20 cellular contexts compared by ENCODE assay signal in genomic region chr21:42279888-42280287, GRCh38. TPM values are rescaled to one million over a fixed set of nuclear protein-coding genes. Genes with fewer than 3 reads are reported as not detected.
A peak's percentile ranks its signal among the peaks of the same experiment; 100 is the strongest.
DNase-seq lines count a peak whose midpoint lies in the region; ATAC-seq, FAIRE-seq and TF ChIP-seq lines count a peak whose summit lies in the region.
"Had no signal": no experiment of that assay in that cellular context is flagged by ENCODE, and none has a peak within 500 bp of the region (broad histone marks: within the 10 kb centered on the region; RNA-seq: fewer than 3 reads in every experiment).

No MANE protein-coding gene starts in this region.

- H3K36me3 ChIP-seq in BLaER1 (peaks cover 77% of the 10 kb centered on the region), SJSA1 (peaks cover 6% of the 10 kb centered on the region; the same call in 1 of the 2 replicates), right atrium auricular region (no peaks in the 10 kb centered on the region)

- H3K27ac ChIP-seq in BLaER1, result no peak overlapping the region
- H3K27ac ChIP-seq in SJSA1, result peak overlapping the region; percentile 60
- no peak overlapping the region for H3K27ac ChIP-seq in right atrium auricular region
- H3K27ac ChIP-seq: 22Rv1, A549 had no signal

- FAIRE-seq in urothelium cell line (lab: Jason Lieb, UNC) (peak; percentile 17), frontal cortex (lab: Jason Lieb, UNC) (no peak)
- FAIRE-seq: A549, D721Med, GM12892, GM18507, HepG2 had no signal

- peak overlapping the region; percentile 68 for H3K4me2 ChIP-seq in BLaER1
- H3K4me2 ChIP-seq: A549 had no signal

- intact Hi-C loops in left colon (cut with DNase I, micrococcal nuclease), result no loop called here

- H3K9ac ChIP-seq in BLaER1, result no peak overlapping the region

- TF ChIP-seq CTCF in right atrium auricular region (IDR thresholded peaks at IDR 0.05), result no peak

- peak; percentile 9 for ATAC-seq in left colon
- ATAC-seq: A549 had no signal

- H3K4me3 ChIP-seq in BLaER1, result no peak overlapping the region
- H3K4me3 ChIP-seq in SJSA1, result no peak overlapping the region
- no peak overlapping the region for H3K4me3 ChIP-seq in right atrium auricular region
- H3K4me3 ChIP-seq: A549 had no signal

- peaks cover 66% of the 10 kb centered on the region for H4K20me1 ChIP-seq in BLaER1

- DNase-seq in SJSA1 (ENCODE audit: low read depth in 1 of 2, low spot score in 2 of 2) (peak; percentile 85 to 89), left colon (no peak), urothelium cell line (ENCODE audit: low spot score) (no peak), frontal cortex (ENCODE audit: low spot score in 2 of 2) (no peak), right atrium auricular region (ENCODE audit: low spot score) (no peak), hypothalamus (lab: John Stamatoyannopoulos, UW) (no peak)
- DNase-seq: AML-193; CD8-positive, alpha-beta memory T cell; COR-L47; GDM1; GOT3; H9; KBM-7 had no signal

- no peaks in the 10 kb centered on the region for H3K9me3 ChIP-seq in BLaER1
- H3K9me3 ChIP-seq in SJSA1 (replicated peaks), result no peaks in the 10 kb centered on the region
- H3K9me3 ChIP-seq in right atrium auricular region, result no peaks in the 10 kb centered on the region
- H3K9me3 ChIP-seq: A549 had no signal

- H3K27me3 ChIP-seq in BLaER1 (no peaks in the 10 kb centered on the region), SJSA1 (replicated peaks) (no peaks in the 10 kb centered on the region), right atrium auricular region (no peaks in the 10 kb centered on the region)

- H3K4me1 ChIP-seq in BLaER1, result peaks cover 86% of the 10 kb centered on the region
- H3K4me1 ChIP-seq in SJSA1 (replicated peaks), result peaks cover 53% of the 10 kb centered on the region
- H3K4me1 ChIP-seq in right atrium auricular region, result no peaks in the 10 kb centered on the region
- H3K4me1 ChIP-seq: A549 had no signal

RNA-seq across cellular contexts. Expression of gene TFF3, which starts 35.3 kb away (rescaled TPM):
- total RNA-seq in SJSA1 (2014; rRNA removed; shearing (Covaris generic)), result not detected in 2 replicates
- total RNA-seq in left colon (1,000 to 10,000 TPM; 3,156 to 4,796 TPM), frontal cortex (not detected), right atrium auricular region (1 to 10 TPM; 5.0 TPM)
- total RNA-seq: CD8-positive, alpha-beta memory T cell had no signal

Comparison
In these comparisons a context has a peak if more than half of its experiments do, and no peak if none do; other contexts are left out.
1. DNase-seq: peak in SJSA1 (2 of 2); none in left colon (0 of 2), urothelium cell line (single experiment), frontal cortex (0 of 2), right atrium auricular region (single experiment) and hypothalamus (0 of 51).
2. RNA of gene TFF3, which starts 35.3 kb away (total RNA-seq): 3,156 to 4,796 TPM in left colon; 5.0 TPM in right atrium auricular region, not detected in frontal cortex (single experiment) and not detected in SJSA1; every median in the first group is over 100 times any median in the second.